33 cellular contexts compared by ENCODE assay signal in genomic region chr1:50148142-50148923, GRCh38. TPM values are rescaled to one million over a fixed set of nuclear protein-coding genes. Genes with fewer than 3 reads are reported as not detected.
"Had no signal": no experiment of that assay in that cellular context is flagged by ENCODE, and none has a peak within 500 bp of the region (broad histone marks: within the 10 kb centered on the region; RNA-seq: fewer than 3 reads in every experiment).

No MANE protein-coding gene starts in this region.

- H3K36me3 Mint-ChIP-seq: activated naive CD8-positive, alpha-beta T cell treated with anti-CD3 and anti-CD28 coated beads for 36 hours had no signal

- H3K36me3 ChIP-seq: SJCRH30, WERI-Rb-1 had no signal

- H3K27ac Mint-ChIP-seq: activated CD4-positive, alpha-beta T cell treated with anti-CD3 and anti-CD28 coated beads for 36 hours; activated CD4-positive, alpha-beta T cell treated with anti-CD3 and anti-CD28 coated beads, Interleukin-2, amount 10 ng/mL, durations not matched to agents 7 days and 5 days; activated CD8-positive, alpha-beta T cell treated with anti-CD3 and anti-CD28 coated beads, Interleukin-2, amount 10 ng/mL, durations not matched to agents 7 days and 5 days; activated naive CD8-positive, alpha-beta T cell treated with anti-CD3 and anti-CD28 coated beads for 36 hours had no signal

- H3K4me1 ChIP-seq: SJCRH30 had no signal

- H3K4me1 Mint-ChIP-seq: activated CD4-positive, alpha-beta T cell treated with anti-CD3 and anti-CD28 coated beads for 36 hours; activated CD4-positive, alpha-beta T cell treated with anti-CD3 and anti-CD28 coated beads, Interleukin-2, amount 10 ng/mL, durations not matched to agents 7 days and 5 days; activated naive CD8-positive, alpha-beta T cell treated with anti-CD3 and anti-CD28 coated beads for 36 hours had no signal

- H3K9me3 ChIP-seq: SJCRH30 had no signal

- ATAC-seq: activated CD4-positive, alpha-beta T cell treated with anti-CD3 and anti-CD28 coated beads for 36 hours; activated CD8-positive, alpha-beta T cell treated with anti-CD3 and anti-CD28 coated beads, Interleukin-2, amount 10 ng/mL, durations not matched to agents 7 days and 5 days; activated T-cell treated with anti-CD3 and anti-CD28 coated beads, Interleukin-2, amount 50 U/mL, for 4 hours; Panc1 had no signal

- H3K4me3 Mint-ChIP-seq: activated CD4-positive, alpha-beta T cell treated with anti-CD3 and anti-CD28 coated beads for 36 hours; activated CD4-positive, alpha-beta T cell treated with anti-CD3 and anti-CD28 coated beads, Interleukin-2, amount 10 ng/mL, durations not matched to agents 7 days and 5 days; activated CD8-positive, alpha-beta T cell treated with anti-CD3 and anti-CD28 coated beads, Interleukin-2, amount 10 ng/mL, durations not matched to agents 7 days and 5 days; activated naive CD8-positive, alpha-beta T cell treated with anti-CD3 and anti-CD28 coated beads for 36 hours; activated T-cell treated with anti-CD3 and anti-CD28 coated beads, Interleukin-2, amount 50 U/mL, for 4 hours had no signal

- H3K27ac ChIP-seq: SJCRH30, SK-N-MC, WERI-Rb-1 had no signal

- DNase-seq: activated CD4-positive, alpha-beta T cell treated with anti-CD3 and anti-CD28 coated beads for 36 hours; activated CD4-positive, alpha-beta T cell treated with anti-CD3 and anti-CD28 coated beads, Interleukin-2, amount 10 ng/mL, durations not matched to agents 7 days and 5 days; activated CD4-positive, alpha-beta T cell treated with anti-CD3 and anti-CD28 coated beads, Interleukin-2, amount 50 U/mL, for 48 hours; activated CD8-positive, alpha-beta T cell treated with anti-CD3 and anti-CD28 coated beads, Interleukin-2, amount 10 ng/mL, durations not matched to agents 7 days and 5 days; activated effector memory CD4-positive, alpha-beta T cell treated with anti-CD3 and anti-CD28 coated beads, Interleukin-2, amount 50 U/mL, for 16 hours; activated naive CD4-positive, alpha-beta T cell; activated naive CD4-positive, alpha-beta T cell treated with anti-CD3 and anti-CD28 coated beads, Interleukin-2, amount 50 U/mL, for 16 hours; activated naive CD8-positive, alpha-beta T cell treated with anti-CD3 and anti-CD28 coated beads for 36 hours; activated T-cell treated with anti-CD3 and anti-CD28 coated beads for 4 hours; activated T-cell treated with anti-CD3 and anti-CD28 coated beads, Interleukin-2, amount 50 U/mL, for 4 hours; amniotic stem cell; aorta; Karpas-422; NCI-H1105; NCI-H1417 treated with DMSO at 0.1 percent for 48 hours; NCI-H187 treated with DMSO at 0.1 percent for 48 hours; NCI-H2081; NCI-H2171 treated with DMSO at 0.1 percent for 48 hours; NCI-H2227 treated with DMSO at 0.1 percent for 48 hours; NCI-H446; NCI-H510A treated with DMSO at 0.1 percent for 48 hours; NCI-H69; NCI-H82; SHP77; SJCRH30; T1000; WERI-Rb-1 had no signal

- H3K4me3 ChIP-seq: SJCRH30, SK-N-MC had no signal

- H3K27me3 Mint-ChIP-seq: activated CD4-positive, alpha-beta T cell treated with anti-CD3 and anti-CD28 coated beads, Interleukin-2, amount 10 ng/mL, durations not matched to agents 7 days and 5 days had no signal

- H3K9me3 Mint-ChIP-seq: activated CD4-positive, alpha-beta T cell treated with anti-CD3 and anti-CD28 coated beads, Interleukin-2, amount 10 ng/mL, durations not matched to agents 7 days and 5 days; activated naive CD8-positive, alpha-beta T cell treated with anti-CD3 and anti-CD28 coated beads for 36 hours; activated T-cell treated with anti-CD3 and anti-CD28 coated beads, Interleukin-2, amount 50 U/mL, for 4 hours had no signal

RNA-seq across cellular contexts. Expression of gene ELAVL4, which starts 39.6 kb away (rescaled TPM):
- total RNA-seq: activated CD4-positive, alpha-beta T cell treated with anti-CD3 and anti-CD28 coated beads for 36 hours; activated CD4-positive, alpha-beta T cell treated with anti-CD3 and anti-CD28 coated beads, Interleukin-2, amount 10 ng/mL, durations not matched to agents 7 days and 5 days; activated CD8-positive, alpha-beta T cell treated with anti-CD3 and anti-CD28 coated beads, Interleukin-2, amount 10 ng/mL, durations not matched to agents 7 days and 5 days; activated naive CD8-positive, alpha-beta T cell treated with anti-CD3 and anti-CD28 coated beads for 36 hours; activated T-cell treated with anti-CD3 and anti-CD28 coated beads, Interleukin-2, amount 50 U/mL, for 4 hours; MCF 10A; RPMI7951; SJCRH30; T-helper 1 cell treated with Interleukin-12 subunit alpha and Interleukin-12 subunit beta and Interleukin-4 antibody, amounts not matched to agents 30 ng/mL and 1 ng/mL, for 36 hours; T-helper 2 cell treated with Interferon-gamma antibody and Interleukin-4, amounts not matched to agents 100 ng/mL and 5 ng/mL, for 36 hours had no signal
